15 cellular contexts compared by ENCODE assay signal in the genomic region with DNA sequence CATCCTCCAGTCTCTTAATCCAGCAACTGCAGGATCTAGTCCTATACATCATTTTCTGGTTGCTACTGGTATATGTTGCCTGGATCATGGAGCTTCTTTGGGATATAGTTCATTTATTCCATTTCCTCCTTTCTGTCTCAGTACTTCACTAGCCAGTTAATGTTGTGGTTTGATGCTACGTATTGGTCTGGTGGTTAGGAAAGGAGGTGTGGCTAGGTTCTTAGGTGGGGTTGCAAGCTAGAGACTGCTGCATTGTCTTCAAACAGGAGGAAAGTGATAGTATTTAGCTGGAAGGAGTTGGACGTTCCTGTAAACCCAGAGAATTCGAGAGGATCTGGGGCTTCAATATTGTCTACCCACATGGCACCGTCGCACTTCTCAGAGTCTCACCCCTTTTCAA.
DNase-seq lines count a peak whose midpoint lies in the region; ATAC-seq and TF ChIP-seq lines count a peak whose summit lies in the region.
"Had no signal": no experiment of that assay in that cellular context is flagged by ENCODE, and none has a peak within 500 bp of the region (broad histone marks: within the 10 kb centered on the region; RNA-seq: fewer than 3 reads in every experiment).

No MANE protein-coding gene starts in this region.

- DNase-seq in activated CD8-positive, alpha-beta T cell treated with anti-CD3 and anti-CD28 coated beads, Interleukin-2, amount 10 ng/mL, durations not matched to agents 7 days and 5 days, result no peak
- no peak for DNase-seq in activated CD8-positive, alpha-beta T cell treated with anti-CD3 and anti-CD28 coated beads for 36 hours
- DNase-seq in NCI-H69 (lab: John Stamatoyannopoulos, UW) (peak; percentile 83), neural crest cell (ENCODE audit: low read depth, low spot score) (no peak), mesenteric fat pad (ENCODE audit: low spot score) (no peak)
- no peak for DNase-seq in stimulated activated naive CD4-positive, alpha-beta T cell treated with Interleukin-2 at 50 U/mL for 16 hours (lab: John Stamatoyannopoulos, UW)
- DNase-seq: 8988T; CD4-positive, alpha-beta memory T cell; DMS153; DMS79 treated with DMSO at 0.1 percent for 48 hours; EL; H9 had no signal

- H3K27me3 Mint-ChIP-seq in activated CD8-positive, alpha-beta T cell treated with anti-CD3 and anti-CD28 coated beads, Interleukin-2, amount 10 ng/mL, durations not matched to agents 7 days and 5 days (ENCODE audit: low read depth), result peaks cover 4% of the 10 kb centered on the region
- H3K27me3 Mint-ChIP-seq in activated CD8-positive, alpha-beta T cell treated with anti-CD3 and anti-CD28 coated beads for 36 hours, result no peaks in the 10 kb centered on the region
- H3K27me3 Mint-ChIP-seq in neural crest cell (ENCODE audit: low read depth), result no peaks in the 10 kb centered on the region

- intact Hi-C loops in activated CD8-positive, alpha-beta T cell treated with anti-CD3 and anti-CD28 coated beads for 36 hours (cut with micrococcal nuclease), result no loop called here

- peak; percentile 58 for ATAC-seq in activated CD8-positive, alpha-beta T cell treated with anti-CD3 and anti-CD28 coated beads, Interleukin-2, amount 10 ng/mL, durations not matched to agents 7 days and 5 days
- no peak for ATAC-seq in activated CD8-positive, alpha-beta T cell treated with anti-CD3 and anti-CD28 coated beads for 36 hours
- no peak for ATAC-seq in HG03097 (IDR thresholded peaks at IDR 0.05; ENCODE audit: low FRiP score, unreplicated experiment)
- ATAC-seq: GM12878 had no signal

- H3K27ac Mint-ChIP-seq in activated CD8-positive, alpha-beta T cell treated with anti-CD3 and anti-CD28 coated beads, Interleukin-2, amount 10 ng/mL, durations not matched to agents 7 days and 5 days, result no peak overlapping the region
- no peak overlapping the region for H3K27ac Mint-ChIP-seq in activated CD8-positive, alpha-beta T cell treated with anti-CD3 and anti-CD28 coated beads for 36 hours
- H3K27ac Mint-ChIP-seq in neural crest cell (ENCODE audit: unreplicated experiment), result peak overlapping the region; percentile 38
- H3K27ac Mint-ChIP-seq: CD14-positive monocyte; CD4-positive, alpha-beta memory T cell; H9 had no signal

- TF ChIP-seq CTCF in activated CD8-positive, alpha-beta T cell treated with anti-CD3 and anti-CD28 coated beads for 36 hours (IDR thresholded peaks at IDR 0.05), result no peak
- TF ChIP-seq CTCF in neural crest cell (conservative IDR thresholded peaks at IDR 0.05), result no peak

- CTCF ChIA-PET in activated CD8-positive, alpha-beta T cell treated with anti-CD3 and anti-CD28 coated beads, Interleukin-2, amount 10 ng/mL, durations not matched to agents 7 days and 5 days (lab: Charles Lee), result no interaction called here
- CTCF ChIA-PET in activated CD8-positive, alpha-beta T cell treated with anti-CD3 and anti-CD28 coated beads for 36 hours (lab: Charles Lee), result interaction anchor here (2.2 kb wide), 1 partner anchor 50 kb away, joined by 7 read pairs; no protein-coding TSS in a partner anchor

- no peaks in the 10 kb centered on the region for H3K36me3 Mint-ChIP-seq in activated CD8-positive, alpha-beta T cell treated with anti-CD3 and anti-CD28 coated beads, Interleukin-2, amount 10 ng/mL, durations not matched to agents 7 days and 5 days (ENCODE audit: low read depth)
- H3K36me3 Mint-ChIP-seq in activated CD8-positive, alpha-beta T cell treated with anti-CD3 and anti-CD28 coated beads for 36 hours (ENCODE audit: low read depth), result no peaks in the 10 kb centered on the region
- no peaks in the 10 kb centered on the region for H3K36me3 Mint-ChIP-seq in neural crest cell (ENCODE audit: low read depth)
- H3K36me3 Mint-ChIP-seq: CD14-positive monocyte; CD4-positive, alpha-beta memory T cell had no signal

- POLR2A ChIA-PET in activated CD8-positive, alpha-beta T cell treated with anti-CD3 and anti-CD28 coated beads, Interleukin-2, amount 10 ng/mL, durations not matched to agents 7 days and 5 days (lab: Charles Lee), result no interaction called here
- POLR2A ChIA-PET in activated CD8-positive, alpha-beta T cell treated with anti-CD3 and anti-CD28 coated beads for 36 hours (lab: Charles Lee), result no interaction called here

- H3K4me3 Mint-ChIP-seq in activated CD8-positive, alpha-beta T cell treated with anti-CD3 and anti-CD28 coated beads, Interleukin-2, amount 10 ng/mL, durations not matched to agents 7 days and 5 days, result no peak overlapping the region
- no peak overlapping the region for H3K4me3 Mint-ChIP-seq in activated CD8-positive, alpha-beta T cell treated with anti-CD3 and anti-CD28 coated beads for 36 hours
- H3K4me3 Mint-ChIP-seq in neural crest cell, result no peak overlapping the region
- H3K4me3 Mint-ChIP-seq: CD14-positive monocyte; CD4-positive, alpha-beta memory T cell; H9 had no signal

- no peaks in the 10 kb centered on the region for H3K9me3 Mint-ChIP-seq in activated CD8-positive, alpha-beta T cell treated with anti-CD3 and anti-CD28 coated beads, Interleukin-2, amount 10 ng/mL, durations not matched to agents 7 days and 5 days (ENCODE audit: insufficient read depth)
- no peaks in the 10 kb centered on the region for H3K9me3 Mint-ChIP-seq in activated CD8-positive, alpha-beta T cell treated with anti-CD3 and anti-CD28 coated beads for 36 hours
- no peaks in the 10 kb centered on the region for H3K9me3 Mint-ChIP-seq in neural crest cell
- H3K9me3 Mint-ChIP-seq: CD14-positive monocyte; CD4-positive, alpha-beta memory T cell; H9 had no signal

- H3K4me1 Mint-ChIP-seq in activated CD8-positive, alpha-beta T cell treated with anti-CD3 and anti-CD28 coated beads, Interleukin-2, amount 10 ng/mL, durations not matched to agents 7 days and 5 days (ENCODE audit: low read depth), result peaks cover 12% of the 10 kb centered on the region
- H3K4me1 Mint-ChIP-seq in activated CD8-positive, alpha-beta T cell treated with anti-CD3 and anti-CD28 coated beads for 36 hours (ENCODE audit: low read depth), result peaks cover 3% of the 10 kb centered on the region
- peaks cover 25% of the 10 kb centered on the region for H3K4me1 Mint-ChIP-seq in neural crest cell
